In genomic region chr15:63166219-63166618, GRCh38 we compare ENCODE assay signal across 12 cellular contexts. TPM values are rescaled to one million over a fixed set of nuclear protein-coding genes. Genes with fewer than 3 reads are reported as not detected.
DNase-seq lines count a peak whose midpoint lies in the region; ATAC-seq, FAIRE-seq and TF ChIP-seq lines count a peak whose summit lies in the region.
"Had no signal": no experiment of that assay in that cellular context is flagged by ENCODE, and none has a peak within 500 bp of the region (broad histone marks: within the 10 kb centered on the region; RNA-seq: fewer than 3 reads in every experiment).

No MANE protein-coding gene starts in this region.

- no peak for FAIRE-seq in kidney (lab: Jason Lieb, UNC)
- FAIRE-seq: endometrium, H54 had no signal

- no peaks in the 10 kb centered on the region for H3K9me3 ChIP-seq in kidney (ENCODE audit: control insufficient read depth in 1 of 2, low read length in 2 of 2)
- H3K9me3 ChIP-seq in effector memory CD4-positive, alpha-beta T cell (ENCODE audit: control insufficient read depth, low read length), result no peaks in the 10 kb centered on the region

- H3K27ac ChIP-seq in kidney (ENCODE audit: low read depth in 2 of 2, low read length in 2 of 2), result no peak overlapping the region
- no peak overlapping the region for H3K27ac ChIP-seq in effector memory CD4-positive, alpha-beta T cell (ENCODE audit: insufficient read depth, low read length, poor library complexity, severe bottlenecking)

- no peaks in the 10 kb centered on the region for H3K36me3 ChIP-seq in GM06990 (ENCODE audit: control insufficient read depth, insufficient read depth, low read length)
- no peaks in the 10 kb centered on the region for H3K36me3 ChIP-seq in kidney (ENCODE audit: control insufficient read depth in 1 of 2, insufficient read depth in 2 of 2, low read length in 2 of 2)
- no peaks in the 10 kb centered on the region for H3K36me3 ChIP-seq in effector memory CD4-positive, alpha-beta T cell (ENCODE audit: control insufficient read depth, insufficient read depth, low read length)

- no peaks in the 10 kb centered on the region for H3K27me3 ChIP-seq in GM06990 (replicated peaks; ENCODE audit: control insufficient read depth, insufficient read depth, low read length)
- H3K27me3 ChIP-seq in effector memory CD4-positive, alpha-beta T cell (replicated peaks; ENCODE audit: control insufficient read depth, insufficient read depth, low read length, poor library complexity, severe bottlenecking), result no peaks in the 10 kb centered on the region

- H3K9ac ChIP-seq in kidney (ENCODE audit: low read length in 2 of 2), result no peak overlapping the region

- H3K4me3 ChIP-seq in GM06990 (replicated peaks; ENCODE audit: low read depth, low read length), result no peak overlapping the region
- no peak overlapping the region for H3K4me3 ChIP-seq in kidney (ENCODE audit: low read length in 2 of 2)
- no peak overlapping the region for H3K4me3 ChIP-seq in effector memory CD4-positive, alpha-beta T cell (ENCODE audit: insufficient read depth, low read depth, low read length, poor library complexity, severe bottlenecking)

- no peak for DNase-seq in GM06990 (ENCODE audit: extremely low read depth, insufficient read length)
- peak; percentile 43 for DNase-seq in SKM-1 treated with dmso at 0.1 percent for 144 hours (lab: John Stamatoyannopoulos, UW; ENCODE audit: unreplicated experiment)
- no peak for DNase-seq in kidney
- DNase-seq in activated CD4-positive, alpha-beta T cell treated with anti-CD3 and anti-CD28 coated beads for 36 hours, result no peak
- DNase-seq in effector memory CD4-positive, alpha-beta T cell, result no peak
- DNase-seq in stimulated activated CD4-positive, alpha-beta T cell treated with anti-CD3 and anti-CD28 coated beads, Interleukin-12 subunit alpha, Interleukin-12 subunit beta, amount 100 ng/mL, for 4 hours, result no peak
- no peak for DNase-seq in activated CD4-positive, alpha-beta T cell treated with anti-CD3 and anti-CD28 coated beads for 4 hours
- DNase-seq: naive thymus-derived CD8-positive, alpha-beta T cell; NCI-H1694 treated with DMSO at 0.1 percent for 48 hours had no signal

- no peak for ATAC-seq in activated CD4-positive, alpha-beta T cell treated with anti-CD3 and anti-CD28 coated beads for 36 hours
- ATAC-seq: naive thymus-derived CD8-positive, alpha-beta T cell had no signal

- no peak for TF ChIP-seq EP300 in Ishikawa (IDR thresholded peaks at IDR 0.05; ENCODE audit: borderline replicate concordance)

- intact Hi-C loops in kidney (cut with DNase I), result no loop called here
- intact Hi-C loops in activated CD4-positive, alpha-beta T cell treated with anti-CD3 and anti-CD28 coated beads for 36 hours (cut with DNase I, micrococcal nuclease), result loop anchor here in 1 of 2 experiments (5.0 kb wide), 1 partner anchor 236 kb away; no protein-coding TSS in a partner anchor

- H3K4me1 ChIP-seq in kidney (ENCODE audit: control insufficient read depth in 1 of 2, insufficient read depth in 1 of 2, low read depth in 1 of 2, low read length in 2 of 2), result no peaks in the 10 kb centered on the region
- no peaks in the 10 kb centered on the region for H3K4me1 ChIP-seq in effector memory CD4-positive, alpha-beta T cell (ENCODE audit: control insufficient read depth, insufficient read depth, low read length, poor library complexity, severe bottlenecking)

- TF ChIP-seq RAD21 in Ishikawa (IDR thresholded peaks at IDR 0.05; ENCODE audit: low read depth), result peak; percentile 35; the same call in 1 of the 2 replicates

- H3K27me3 Mint-ChIP-seq in activated CD4-positive, alpha-beta T cell treated with anti-CD3 and anti-CD28 coated beads for 36 hours, result no peaks in the 10 kb centered on the region
- H3K27me3 Mint-ChIP-seq: naive thymus-derived CD8-positive, alpha-beta T cell had no signal

- no peaks in the 10 kb centered on the region for H3K36me3 Mint-ChIP-seq in activated CD4-positive, alpha-beta T cell treated with anti-CD3 and anti-CD28 coated beads for 36 hours (ENCODE audit: low read depth)
- H3K36me3 Mint-ChIP-seq: naive thymus-derived CD8-positive, alpha-beta T cell had no signal

- H3K9me3 Mint-ChIP-seq in activated CD4-positive, alpha-beta T cell treated with anti-CD3 and anti-CD28 coated beads for 36 hours (ENCODE audit: low read depth), result no peaks in the 10 kb centered on the region
- H3K9me3 Mint-ChIP-seq: naive thymus-derived CD8-positive, alpha-beta T cell had no signal

- no peak overlapping the region for H3K27ac Mint-ChIP-seq in activated CD4-positive, alpha-beta T cell treated with anti-CD3 and anti-CD28 coated beads for 36 hours
- H3K27ac Mint-ChIP-seq: naive thymus-derived CD8-positive, alpha-beta T cell had no signal

- no peak overlapping the region for H3K4me3 Mint-ChIP-seq in activated CD4-positive, alpha-beta T cell treated with anti-CD3 and anti-CD28 coated beads for 36 hours
- H3K4me3 Mint-ChIP-seq: naive thymus-derived CD8-positive, alpha-beta T cell had no signal

- peaks cover 4% of the 10 kb centered on the region for H3K4me1 Mint-ChIP-seq in activated CD4-positive, alpha-beta T cell treated with anti-CD3 and anti-CD28 coated beads for 36 hours

- CTCF ChIA-PET in activated CD4-positive, alpha-beta T cell treated with anti-CD3 and anti-CD28 coated beads for 36 hours (lab: Charles Lee), result interaction anchor here (0.6 to 1.2 kb wide), 9 partner anchors 8 to 345 kb away, joined by 3 to 5 read pairs (median 3); partner anchors contain the start of gene RAB8B

- TF ChIP-seq CTCF in GM06990 (IDR thresholded peaks at IDR 0.05; ENCODE audit: insufficient read depth, low read length, poor library complexity, severe bottlenecking), result peak; percentile 14
- peak; percentile 8 for TF ChIP-seq CTCF in kidney (IDR thresholded peaks at IDR 0.05; ENCODE audit: borderline replicate concordance, extremely low read depth, insufficient read depth)

- POLR2A ChIA-PET in activated CD4-positive, alpha-beta T cell treated with anti-CD3 and anti-CD28 coated beads for 36 hours (lab: Charles Lee), result no interaction called here

TF ChIP-seq in Ishikawa, 13 proteins besides CTCF, POLR2A, EP300 and RAD21:
- TF ChIP-seq FOXM1 (IDR thresholded peaks at IDR 0.05; ENCODE audit: borderline replicate concordance, low read depth), result no peak
- TF ChIP-seq TEAD4 (IDR thresholded peaks at IDR 0.05), result no peak

RNA-seq across cellular contexts. Expression of gene RPS27L, which starts 8.9 kb away (rescaled TPM):
- total RNA-seq in kidney, result 120 TPM
- 372 TPM for polyA plus RNA-seq in kidney (ENCODE audit: insufficient read depth, low read depth, low replicate concordance)
- 100 to 1,000 TPM; 117 to 143 TPM for total RNA-seq in activated CD4-positive, alpha-beta T cell treated with anti-CD3 and anti-CD28 coated beads for 36 hours

RNA-seq across cellular contexts. Expression of gene RAB8B, which starts 23.2 kb away (rescaled TPM):
- 33.6 TPM for total RNA-seq in kidney
- 7.1 TPM for polyA plus RNA-seq in kidney (ENCODE audit: insufficient read depth, low read depth, low replicate concordance)
- 100 to 1,000 TPM; 147 to 260 TPM for total RNA-seq in activated CD4-positive, alpha-beta T cell treated with anti-CD3 and anti-CD28 coated beads for 36 hours

RNA-seq across cellular contexts. Expression of gene LACTB, which starts 44.6 kb away (rescaled TPM):
- 17.6 TPM for total RNA-seq in kidney
- polyA plus RNA-seq in kidney (ENCODE audit: insufficient read depth, low read depth, low replicate concordance), result 16.8 TPM
- 10 to 100 TPM; 10.9 to 14.9 TPM for total RNA-seq in activated CD4-positive, alpha-beta T cell treated with anti-CD3 and anti-CD28 coated beads for 36 hours
